Comparison of ENCODE assay signal across 9 cellular contexts in the genomic region with DNA sequence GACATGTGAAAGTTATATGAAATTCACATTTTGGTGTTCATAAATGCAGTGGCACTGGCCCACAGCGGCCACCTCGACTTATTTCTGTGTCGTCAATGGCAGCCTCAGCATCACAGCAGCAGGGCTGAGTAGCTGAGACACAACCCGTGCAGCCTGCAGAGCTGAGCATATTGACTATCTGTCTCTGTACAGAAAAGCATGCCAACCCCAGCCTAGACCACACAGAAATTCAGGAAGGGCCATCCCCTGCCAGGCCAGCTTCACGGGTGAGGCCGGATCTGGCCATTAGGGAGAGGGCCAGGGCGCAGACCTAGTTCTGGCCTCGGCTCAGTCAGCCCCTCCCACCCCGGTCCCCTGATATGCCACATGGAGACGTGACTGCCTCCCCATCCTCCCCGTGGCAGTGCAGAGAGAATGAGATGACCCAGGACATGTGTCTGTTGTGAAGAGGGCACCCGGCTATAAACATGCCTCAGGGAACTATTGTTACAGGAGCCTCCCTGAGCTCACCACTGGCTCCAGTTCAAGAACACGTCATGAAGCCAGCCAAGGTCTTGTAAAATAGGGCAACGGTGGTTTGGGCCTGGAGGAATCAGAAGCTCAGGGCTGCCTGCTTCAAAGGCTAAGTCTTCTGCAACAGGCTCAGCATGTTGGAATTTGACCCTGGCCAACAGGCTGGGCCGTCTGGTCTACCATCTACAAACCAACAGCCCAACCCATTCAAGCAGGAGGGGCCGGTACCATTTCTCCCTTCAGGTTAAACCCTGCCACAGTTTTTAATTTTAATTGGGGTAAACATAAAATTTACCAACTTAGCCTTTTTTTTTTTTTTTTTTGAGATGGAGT. TPM values are rescaled to one million over a fixed set of nuclear protein-coding genes. Genes with fewer than 3 reads are reported as not detected.
DNase-seq lines count a peak whose midpoint lies in the region; ATAC-seq and TF ChIP-seq lines count a peak whose summit lies in the region.
"Had no signal": no experiment of that assay in that cellular context is flagged by ENCODE, and none has a peak within 500 bp of the region (broad histone marks: within the 10 kb centered on the region; RNA-seq: fewer than 3 reads in every experiment).

No MANE protein-coding gene starts in this region.

- H3K27me3 Mint-ChIP-seq in chondrocyte (ENCODE audit: low read depth) (no peaks in the 10 kb centered on the region), natural killer cell (ENCODE audit: low read depth in 2 of 2) (no peaks in the 10 kb centered on the region)
- H3K27me3 Mint-ChIP-seq: activated naive CD8-positive, alpha-beta T cell had no signal

- ATAC-seq in GM21723 (IDR thresholded peaks at IDR 0.05; ENCODE audit: unreplicated experiment) (no peak), natural killer cell (no peak), HG02938 (IDR thresholded peaks at IDR 0.05; ENCODE audit: unreplicated experiment) (no peak)

- H3K4me3 Mint-ChIP-seq in chondrocyte (ENCODE audit: unreplicated experiment) (no peak overlapping the region), natural killer cell (no peak overlapping the region)
- H3K4me3 Mint-ChIP-seq: activated naive CD8-positive, alpha-beta T cell had no signal

- H3K4me1 Mint-ChIP-seq in chondrocyte (ENCODE audit: low read depth) (peaks cover 19% of the 10 kb centered on the region), natural killer cell (no peaks in the 10 kb centered on the region)

- H3K36me3 Mint-ChIP-seq in chondrocyte (ENCODE audit: low read depth) (no peaks in the 10 kb centered on the region), natural killer cell (no peaks in the 10 kb centered on the region)
- H3K36me3 Mint-ChIP-seq: activated naive CD8-positive, alpha-beta T cell had no signal

- peak; percentile 37 for DNase-seq in COLO829 (ENCODE audit: low spot score)
- DNase-seq in NCI-H2227 (lab: John Stamatoyannopoulos, UW; ENCODE audit: unreplicated experiment): peak; percentile 56
- no peak for DNase-seq in chondrocyte (ENCODE audit: low spot score)
- DNase-seq in medulla oblongata (ENCODE audit: extremely low spot score): peak; percentile 88
- no peak for DNase-seq in stimulated activated CD4-positive, alpha-beta T cell treated with anti-CD3 and anti-CD28 coated beads, Interleukin-15, amount 100 ng/mL, for 24 hours
- no peak for DNase-seq in natural killer cell

- peak overlapping the region; percentile 79 for H3K27ac Mint-ChIP-seq in chondrocyte (ENCODE audit: unreplicated experiment)
- no peak overlapping the region for H3K27ac Mint-ChIP-seq in natural killer cell
- H3K27ac Mint-ChIP-seq: activated naive CD8-positive, alpha-beta T cell had no signal

- TF ChIP-seq CTCF in chondrocyte (IDR thresholded peaks at IDR 0.05) (no peak), natural killer cell (IDR thresholded peaks at IDR 0.05) (no peak)

- H3K9me3 Mint-ChIP-seq in chondrocyte (ENCODE audit: low read depth) (no peaks in the 10 kb centered on the region), natural killer cell (no peaks in the 10 kb centered on the region)

- intact Hi-C loops in natural killer cell (cut with micrococcal nuclease): no loop called here

RNA-seq across cellular contexts. Expression of gene SCARB1, which starts 25.5 kb away (rescaled TPM):
- total RNA-seq in chondrocyte (20.1 to 30.0 TPM (median 20.4 TPM) in 3 replicates), natural killer cell (1 to 10 TPM; 1.1 to 2.7 (median 1.3) TPM)

Comparison
In these comparisons a context has a peak if more than half of its experiments do, and no peak if none do; other contexts are left out.
1. DNase-seq: peak in COLO829 (single experiment), NCI-H2227 (single experiment) and medulla oblongata (single experiment); none in chondrocyte (single experiment), stimulated activated CD4-positive, alpha-beta T cell treated with anti-CD3 and anti-CD28 coated beads, Interleukin-15, amount 100 ng/mL, for 24 hours (single experiment) and natural killer cell (single experiment).